31 cellular contexts compared by ENCODE assay signal in the genomic region with DNA sequence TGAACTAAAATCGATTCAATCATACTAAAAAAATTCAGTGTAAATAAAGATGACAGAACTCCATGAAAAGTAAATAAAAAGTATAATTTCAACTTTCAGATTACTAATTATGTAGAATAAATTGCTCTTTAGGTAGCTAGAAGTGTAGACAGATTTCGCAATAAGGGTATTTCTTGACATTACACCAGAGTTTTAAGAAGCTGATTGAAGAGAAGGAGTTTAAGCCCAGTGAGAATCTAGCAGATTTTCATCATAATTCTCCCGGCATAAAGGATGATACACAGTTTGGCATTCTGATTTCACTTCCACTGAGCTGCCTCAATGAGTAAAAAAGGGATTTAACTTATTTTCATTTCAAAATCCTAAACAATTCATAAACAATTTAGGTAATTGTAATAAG.
"Had no signal": no experiment of that assay in that cellular context is flagged by ENCODE, and none has a peak within 500 bp of the region (broad histone marks: within the 10 kb centered on the region; RNA-seq: fewer than 3 reads in every experiment).

No MANE protein-coding gene starts in this region.

- ATAC-seq: activated CD8-positive, alpha-beta T cell treated with anti-CD3 and anti-CD28 coated beads for 36 hours; activated naive CD8-positive, alpha-beta T cell treated with anti-CD3 and anti-CD28 coated beads, Interleukin-2, amount 50 U/mL, for 24 hours; activated T-cell treated with anti-CD3 and anti-CD28 coated beads, Interleukin-2, amount 50 U/mL, for 4 hours; activated T-helper 17 cell treated with anti-CD3 and anti-CD28 coated beads, Interleukin-2, amount 50 U/mL, for 72 hours; body of pancreas; WTC11 had no signal

- DNase-seq: activated CD4-positive, alpha-beta T cell treated with anti-CD3 and anti-CD28 coated beads for 1 hour; activated CD4-positive, alpha-beta T cell treated with anti-CD3 and anti-CD28 coated beads for 4 hours; activated CD4-positive, alpha-beta T cell treated with anti-CD3 and anti-CD28 coated beads, Interleukin-2, amount 50 U/mL, for 1 hour; activated CD4-positive, alpha-beta T cell treated with anti-CD3 and anti-CD28 coated beads, Interleukin-2, amount 50 U/mL, for 48 hours; activated CD8-positive, alpha-beta memory T cell treated with anti-CD3 and anti-CD28 coated beads for 24 hours; activated CD8-positive, alpha-beta T cell treated with anti-CD3 and anti-CD28 coated beads for 36 hours; activated effector memory CD4-positive, alpha-beta T cell treated with anti-CD3 and anti-CD28 coated beads, Interleukin-2, amount 50 U/mL, for 16 hours; activated naive CD4-positive, alpha-beta T cell treated with anti-CD3 and anti-CD28 coated beads for 36 hours; activated naive CD8-positive, alpha-beta T cell treated with anti-CD3 and anti-CD28 coated beads for 36 hours; activated naive CD8-positive, alpha-beta T cell treated with anti-CD3 and anti-CD28 coated beads, Interleukin-2, amount 50 U/mL, for 24 hours; activated T-cell treated with anti-CD3 and anti-CD28 coated beads, Interleukin-2, amount 50 U/mL, for 4 hours; adrenal gland; amygdala; aorta; body of pancreas; central memory CD4-positive, alpha-beta T cell; cerebellar nuclear complex; colonic mucosa; effector CD8-positive, alpha-beta T cell; esophagus squamous epithelium; head of caudate nucleus; hippocampal formation; T-helper 2 cell had no signal

- H3K27ac ChIP-seq: adrenal gland, body of pancreas, colonic mucosa, epithelial cell of prostate, esophagus squamous epithelium, VCaP had no signal

- H3K4me3 ChIP-seq: adrenal gland, body of pancreas, colonic mucosa, esophagus squamous epithelium had no signal

- H3K27me3 ChIP-seq: adrenal gland, body of pancreas, colonic mucosa, esophagus squamous epithelium had no signal

- FAIRE-seq: endometrium, endothelial cell of umbilical vein, frontal cortex, TTC549 had no signal

- H3K9me3 ChIP-seq: adrenal gland, body of pancreas, colonic mucosa, esophagus squamous epithelium had no signal

- H3K4me1 ChIP-seq: adrenal gland, body of pancreas, colonic mucosa, esophagus squamous epithelium had no signal

- H3K36me3 ChIP-seq: adrenal gland, colonic mucosa, esophagus squamous epithelium had no signal
